ENCODE assay signal across 1 cellular context in the genomic region with DNA sequence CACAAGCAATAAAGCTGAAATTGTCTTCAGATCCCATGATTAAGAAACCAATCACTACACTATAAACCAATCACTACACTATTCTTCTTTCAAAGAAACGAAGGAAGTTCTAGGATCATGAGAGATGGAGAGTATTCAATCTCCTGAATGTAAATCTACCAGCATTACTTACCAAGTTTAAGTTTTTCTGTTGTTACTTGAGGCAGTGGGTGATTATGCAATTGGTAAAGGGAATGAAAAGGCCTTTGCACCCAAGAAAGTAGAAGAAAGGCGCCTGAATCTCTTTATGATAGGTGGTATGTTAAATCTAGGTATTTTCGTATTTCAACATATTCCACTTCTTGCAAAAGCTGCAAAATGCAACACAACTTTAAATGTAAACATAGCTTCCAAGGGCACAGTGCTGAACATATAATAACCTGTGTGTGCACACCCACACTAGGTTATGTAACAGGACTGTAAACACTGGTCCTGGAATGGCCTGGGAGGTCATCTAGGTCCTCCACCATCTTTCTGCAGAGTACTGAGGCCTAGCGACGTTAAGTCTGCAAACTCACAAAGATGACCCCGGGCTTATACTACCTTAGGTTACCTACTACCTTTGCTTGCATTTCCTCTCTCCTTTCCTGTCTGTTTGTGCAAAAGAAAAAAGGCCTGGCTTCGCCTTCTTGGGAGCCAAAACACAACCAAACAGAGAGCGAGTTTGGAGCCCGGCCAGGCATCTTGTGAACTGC.
TF ChIP-seq lines count a peak whose summit lies in the region.

No MANE protein-coding gene starts in this region.

TF ChIP-seq in HepG2, 621 proteins besides CTCF, POLR2A, EP300 and RAD21 (continued from another document and continues in another):
- TF ChIP-seq, protein P1, sequence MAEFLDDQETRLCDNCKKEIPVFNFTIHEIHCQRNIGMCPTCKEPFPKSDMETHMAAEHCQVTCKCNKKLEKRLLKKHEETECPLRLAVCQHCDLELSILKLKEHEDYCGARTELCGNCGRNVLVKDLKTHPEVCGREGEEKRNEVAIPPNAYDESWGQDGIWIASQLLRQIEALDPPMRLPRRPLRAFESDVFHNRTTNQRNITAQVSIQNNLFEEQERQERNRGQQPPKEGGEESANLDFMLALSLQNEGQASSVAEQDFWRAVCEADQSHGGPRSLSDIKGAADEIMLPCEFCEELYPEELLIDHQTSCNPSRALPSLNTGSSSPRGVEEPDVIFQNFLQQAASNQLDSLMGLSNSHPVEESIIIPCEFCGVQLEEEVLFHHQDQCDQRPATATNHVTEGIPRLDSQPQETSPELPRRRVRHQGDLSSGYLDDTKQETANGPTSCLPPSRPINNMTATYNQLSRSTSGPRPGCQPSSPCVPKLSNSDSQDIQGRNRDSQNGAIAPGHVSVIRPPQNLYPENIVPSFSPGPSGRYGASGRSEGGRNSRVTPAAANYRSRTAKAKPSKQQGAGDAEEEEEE (CRISPR knock-in tag; IDR thresholded peaks at IDR 0.05; ENCODE audit: borderline replicate concordance) = no peak
- TF ChIP-seq STAG1 (CRISPR knock-in tag; IDR thresholded peaks at IDR 0.05) (0 out of 2 replicates have a peak, but pooled peaks have one; percentile 3), REL (CRISPR knock-in tag; conservative IDR thresholded peaks at IDR 0.05) (no peak), TP53 (CRISPR knock-in tag; conservative IDR thresholded peaks at IDR 0.05) (no peak), ZNF331 (CRISPR knock-in tag; IDR thresholded peaks at IDR 0.05) (peak; percentile 86), ZMAT5 (CRISPR knock-in tag; IDR thresholded peaks at IDR 0.05; ENCODE audit: borderline replicate concordance, low read depth) (no peak), ZNF484 (CRISPR knock-in tag; IDR thresholded peaks at IDR 0.05; ENCODE audit: borderline replicate concordance, low read depth) (no peak), ZNF562 (CRISPR knock-in tag; IDR thresholded peaks at IDR 0.05; ENCODE audit: borderline replicate concordance) (no peak), SRSF1 (optimal IDR thresholded peaks at IDR 0.05; ENCODE audit: low read depth, low read length) (no peak), POLR2G (IDR thresholded peaks at IDR 0.05; ENCODE audit: low read depth, low read length) (no peak), NFIB (CRISPR knock-in tag; IDR thresholded peaks at IDR 0.05; ENCODE audit: borderline replicate concordance) (no peak), SMARCE1 (IDR thresholded peaks at IDR 0.05; ENCODE audit: borderline replicate concordance) (no peak), SYNCRIP (IDR thresholded peaks at IDR 0.05; ENCODE audit: insufficient read depth, low read depth, low read length) (no peak), ZBTB46 (CRISPR knock-in tag; IDR thresholded peaks at IDR 0.05; ENCODE audit: borderline replicate concordance) (no peak), ZUFSP (CRISPR knock-in tag; IDR thresholded peaks at IDR 0.05; ENCODE audit: borderline replicate concordance) (no peak), ZNF724P (CRISPR knock-in tag; IDR thresholded peaks at IDR 0.05; ENCODE audit: borderline replicate concordance) (no peak), ZNF558 (CRISPR knock-in tag; IDR thresholded peaks at IDR 0.05; ENCODE audit: borderline replicate concordance) (no peak), SMAD1 (CRISPR knock-in tag; IDR thresholded peaks at IDR 0.05; ENCODE audit: borderline replicate concordance, low read depth) (no peak), AKAP8 (CRISPR knock-in tag; IDR thresholded peaks at IDR 0.05) (no peak), FIP1L1 (IDR thresholded peaks at IDR 0.05; ENCODE audit: borderline replicate concordance, insufficient read depth, low read depth, low read length) (no peak), NCOA1 (CRISPR knock-in tag; IDR thresholded peaks at IDR 0.05) (no peak), ZNF816 (CRISPR knock-in tag; IDR thresholded peaks at IDR 0.05; ENCODE audit: borderline replicate concordance) (no peak), ZNF232 (CRISPR knock-in tag; IDR thresholded peaks at IDR 0.05; ENCODE audit: borderline replicate concordance) (no peak), SNAPC5 (CRISPR knock-in tag; IDR thresholded peaks at IDR 0.05; ENCODE audit: borderline replicate concordance) (no peak), ZBED4 (CRISPR knock-in tag; IDR thresholded peaks at IDR 0.05; ENCODE audit: borderline replicate concordance) (peak; percentile 74), ZNF674 (CRISPR knock-in tag; IDR thresholded peaks at IDR 0.05; ENCODE audit: low read depth) (0 out of 2 replicates have a peak, but pooled peaks have one; percentile 51), GLI4 (CRISPR knock-in tag; IDR thresholded peaks at IDR 0.05; ENCODE audit: borderline replicate concordance) (no peak; the same call in 1 of the 2 replicates), ZNF878 (CRISPR knock-in tag; IDR thresholded peaks at IDR 0.05) (peak; percentile 36; the same call in 1 of the 2 replicates), SRSF4 (IDR thresholded peaks at IDR 0.05; ENCODE audit: low read depth, low read length, poor library complexity, severe bottlenecking) (no peak), HOXD1 (CRISPR knock-in tag; IDR thresholded peaks at IDR 0.05) (0 out of 2 replicates have a peak, but pooled peaks have one; percentile 48), ZNF615 (CRISPR knock-in tag; IDR thresholded peaks at IDR 0.05; ENCODE audit: borderline replicate concordance) (no peak), ZKSCAN1 (IDR thresholded peaks at IDR 0.05; ENCODE audit: low read length) (no peak), KLF6 (CRISPR knock-in tag; IDR thresholded peaks at IDR 0.05) (no peak; the same call in 1 of the 2 replicates), RBM39 (IDR thresholded peaks at IDR 0.05; ENCODE audit: low read depth, low read length, poor library complexity, severe bottlenecking) (no peak), ZNF446 (CRISPR knock-in tag; IDR thresholded peaks at IDR 0.05) (no peak), ZNF326 (CRISPR knock-in tag; IDR thresholded peaks at IDR 0.05; ENCODE audit: borderline replicate concordance) (peak; percentile 48; the same call in 1 of the 2 replicates), JARID2 (CRISPR knock-in tag; IDR thresholded peaks at IDR 0.05; ENCODE audit: insufficient replicate concordance) (no peak), EEA1 (CRISPR knock-in tag; IDR thresholded peaks at IDR 0.05; ENCODE audit: borderline replicate concordance) (no peak), TEAD2 (CRISPR knock-in tag; IDR thresholded peaks at IDR 0.05) (no peak), HNF4G (IDR thresholded peaks at IDR 0.05; ENCODE audit: borderline replicate concordance, low read depth, low read length) (peak; percentile 50; the same call in 1 of the 2 replicates), HNF4G (CRISPR knock-in tag; IDR thresholded peaks at IDR 0.05; ENCODE audit: borderline replicate concordance, low read depth) (peak; percentile 38; the same call in 1 of the 2 replicates), ZNF580 (CRISPR knock-in tag; IDR thresholded peaks at IDR 0.05; ENCODE audit: borderline replicate concordance, low read depth) (peak; percentile 36; the same call in 1 of the 2 replicates)
- TF ChIP-seq, protein P2, sequence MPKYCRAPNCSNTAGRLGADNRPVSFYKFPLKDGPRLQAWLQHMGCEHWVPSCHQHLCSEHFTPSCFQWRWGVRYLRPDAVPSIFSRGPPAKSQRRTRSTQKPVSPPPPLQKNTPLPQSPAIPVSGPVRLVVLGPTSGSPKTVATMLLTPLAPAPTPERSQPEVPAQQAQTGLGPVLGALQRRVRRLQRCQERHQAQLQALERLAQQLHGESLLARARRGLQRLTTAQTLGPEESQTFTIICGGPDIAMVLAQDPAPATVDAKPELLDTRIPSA (CRISPR knock-in tag; IDR thresholded peaks at IDR 0.05; ENCODE audit: borderline replicate concordance) = no peak
- TF ChIP-seq, protein P3, sequence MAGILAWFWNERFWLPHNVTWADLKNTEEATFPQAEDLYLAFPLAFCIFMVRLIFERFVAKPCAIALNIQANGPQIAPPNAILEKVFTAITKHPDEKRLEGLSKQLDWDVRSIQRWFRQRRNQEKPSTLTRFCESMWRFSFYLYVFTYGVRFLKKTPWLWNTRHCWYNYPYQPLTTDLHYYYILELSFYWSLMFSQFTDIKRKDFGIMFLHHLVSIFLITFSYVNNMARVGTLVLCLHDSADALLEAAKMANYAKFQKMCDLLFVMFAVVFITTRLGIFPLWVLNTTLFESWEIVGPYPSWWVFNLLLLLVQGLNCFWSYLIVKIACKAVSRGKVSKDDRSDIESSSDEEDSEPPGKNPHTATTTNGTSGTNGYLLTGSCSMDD (CRISPR knock-in tag; IDR thresholded peaks at IDR 0.05) = no peak
- TF ChIP-seq, protein P4, sequence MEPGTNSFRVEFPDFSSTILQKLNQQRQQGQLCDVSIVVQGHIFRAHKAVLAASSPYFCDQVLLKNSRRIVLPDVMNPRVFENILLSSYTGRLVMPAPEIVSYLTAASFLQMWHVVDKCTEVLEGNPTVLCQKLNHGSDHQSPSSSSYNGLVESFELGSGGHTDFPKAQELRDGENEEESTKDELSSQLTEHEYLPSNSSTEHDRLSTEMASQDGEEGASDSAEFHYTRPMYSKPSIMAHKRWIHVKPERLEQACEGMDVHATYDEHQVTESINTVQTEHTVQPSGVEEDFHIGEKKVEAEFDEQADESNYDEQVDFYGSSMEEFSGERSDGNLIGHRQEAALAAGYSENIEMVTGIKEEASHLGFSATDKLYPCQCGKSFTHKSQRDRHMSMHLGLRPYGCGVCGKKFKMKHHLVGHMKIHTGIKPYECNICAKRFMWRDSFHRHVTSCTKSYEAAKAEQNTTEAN (CRISPR knock-in tag; conservative IDR thresholded peaks at IDR 0.05) = peak; percentile 65; the same call in 1 of the 2 replicates
